Comparison of ENCODE assay signal across 16 cellular contexts in the genomic region with DNA sequence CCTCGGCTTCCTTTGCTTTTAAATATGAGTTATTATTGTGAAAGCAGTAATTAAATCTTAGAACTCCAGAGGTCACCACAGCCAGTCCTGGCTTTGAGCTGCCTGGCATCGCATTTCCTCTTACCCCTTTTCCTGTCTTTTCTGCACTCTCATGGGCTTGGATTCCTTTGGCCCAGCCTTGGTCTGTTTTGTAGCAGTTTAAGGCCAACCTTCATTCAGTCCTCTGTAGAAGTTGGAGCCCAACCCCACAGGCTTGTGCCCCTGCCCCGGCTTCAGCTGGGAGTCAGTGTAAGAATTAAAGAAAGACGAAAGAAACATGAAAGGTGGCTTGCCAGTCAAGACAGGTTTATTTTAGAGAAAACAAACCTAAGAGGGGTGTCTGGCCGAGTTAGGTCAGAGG. TPM values are rescaled to one million over a fixed set of nuclear protein-coding genes. Genes with fewer than 3 reads are reported as not detected.
DNase-seq lines count a peak whose midpoint lies in the region; ATAC-seq and TF ChIP-seq lines count a peak whose summit lies in the region.
"Had no signal": no experiment of that assay in that cellular context is flagged by ENCODE, and none has a peak within 500 bp of the region (broad histone marks: within the 10 kb centered on the region; RNA-seq: fewer than 3 reads in every experiment).

No MANE protein-coding gene starts in this region.

- intact Hi-C loops in ascending aorta (cut with DNase I) = no loop called here
- intact Hi-C loops in posterior vena cava (cut with DNase I) = no loop called here

- DNase-seq in NCI-H1417 (lab: John Stamatoyannopoulos, UW) = peak in 2 of 3 experiments; percentile 16 to 54
- DNase-seq in NCI-H1417 treated with DMSO at 0.1 percent for 48 hours (lab: John Stamatoyannopoulos, UW) = no peak
- peak; percentile 65 for DNase-seq in M059J (ENCODE audit: low read depth)
- DNase-seq in ascending aorta (ENCODE audit: low spot score in 2 of 2) = no peak
- DNase-seq in posterior vena cava (ENCODE audit: low spot score) = peak; percentile 50
- no peak for DNase-seq in stimulated activated CD4-positive, alpha-beta T cell treated with anti-CD3 and anti-CD28 coated beads, Interleukin-4, amount 100 ng/mL, for 1 hour
- DNase-seq in islet precursor cell = no peak
- DNase-seq: 8988T; activated T-cell treated with anti-CD3 and anti-CD28 coated beads, Interleukin-2, amount 50 U/mL, for 48 hours; CD4-positive, alpha-beta memory T cell; kidney glomerular epithelial cell had no signal

- H3K36me3 ChIP-seq in ascending aorta = no peaks in the 10 kb centered on the region
- H3K36me3 ChIP-seq: tibial artery had no signal

- no peak for TF ChIP-seq CTCF in ascending aorta (IDR thresholded peaks at IDR 0.05)

- no peak overlapping the region for H3K4me3 ChIP-seq in ascending aorta
- H3K4me3 ChIP-seq: tibial artery had no signal

- H3K4me1 ChIP-seq in ascending aorta = peaks cover 3 to 5% of the 10 kb centered on the region in 2 donors

- H3K9me3 ChIP-seq in ascending aorta = no peaks in the 10 kb centered on the region
- H3K9me3 ChIP-seq: tibial artery had no signal

- H3K27me3 ChIP-seq in ascending aorta = no peaks in the 10 kb centered on the region

- peak overlapping the region; percentile 35 to 46 for H3K27ac ChIP-seq in ascending aorta
- H3K27ac ChIP-seq: RWPE1 had no signal

- ATAC-seq in GM21619 (IDR thresholded peaks at IDR 0.05; ENCODE audit: unreplicated experiment) = no peak

RNA-seq across cellular contexts. Expression of a gene that starts 14.6 kb away (rescaled TPM):
- 5.8 and 8.1 TPM in 2 replicates for total RNA-seq in M059J (2014; rRNA removed; shearing (Covaris generic))
- 0.96 TPM for total RNA-seq in ascending aorta
- not detected for total RNA-seq in posterior vena cava
- total RNA-seq: CD4-positive, alpha-beta memory T cell; G401 had no signal

RNA-seq across cellular contexts. Expression of a gene that starts 26.8 kb away (rescaled TPM):
- 3.0 and 8.4 TPM in 2 replicates for total RNA-seq in M059J (2014; rRNA removed; shearing (Covaris generic))
- total RNA-seq in ascending aorta (153 TPM), posterior vena cava (1 to 10 TPM; 4.1 to 6.8 TPM)
- total RNA-seq: CD4-positive, alpha-beta memory T cell; G401 had no signal

RNA-seq across cellular contexts. Expression of a gene that starts 31.5 kb away (rescaled TPM):
- 320 and 412 TPM in 2 replicates for total RNA-seq in M059J (2014; rRNA removed; shearing (Covaris generic))
- total RNA-seq in ascending aorta (not detected), posterior vena cava (not detected)
- total RNA-seq: CD4-positive, alpha-beta memory T cell; G401; pulmonary artery endothelial cell had no signal

Comparison
In these comparisons a context has a peak if more than half of its experiments do, and no peak if none do; other contexts are left out.
1. DNase-seq: peak in NCI-H1417 (2 of 3), M059J (single experiment) and posterior vena cava (single experiment); none in NCI-H1417 treated with DMSO at 0.1 percent for 48 hours (single experiment), ascending aorta (0 of 2), stimulated activated CD4-positive, alpha-beta T cell treated with anti-CD3 and anti-CD28 coated beads, Interleukin-4, amount 100 ng/mL, for 1 hour (single experiment) and islet precursor cell (single experiment).
2. RNA of a gene that starts 26.8 kb away (total RNA-seq): 153 TPM in ascending aorta (single experiment); 3.0 to 8.4 TPM in M059J and 4.1 to 6.8 TPM in posterior vena cava; every median in the first group is over 10 times any median in the second.
3. RNA of a gene that starts 31.5 kb away (total RNA-seq): 320 to 412 TPM in M059J; not detected in ascending aorta (single experiment) and not detected in posterior vena cava; every median in the first group is over 100 times any median in the second.